ENCODE assay signal across 4 cellular contexts in genomic region chr22:36228848-36229421, GRCh38. TPM values are rescaled to one million over a fixed set of nuclear protein-coding genes. Genes with fewer than 3 reads are reported as not detected.
"Had no signal": no experiment of that assay in that cellular context is flagged by ENCODE, and none has a peak within 500 bp of the region (broad histone marks: within the 10 kb centered on the region; RNA-seq: fewer than 3 reads in every experiment).

No MANE protein-coding gene starts in this region.

RNA-seq across cellular contexts. Expression of gene APOL1, which starts 24.0 kb away (rescaled TPM):
- total RNA-seq: cardiac muscle cell, PC-3 had no signal

RNA-seq across cellular contexts. Expression of gene APOL4, which starts 27.3 kb away (rescaled TPM):
- total RNA-seq: astrocyte had no signal
- polyA plus RNA-seq: cardiac muscle cell, IgD-negative memory B cell had no signal
